8 cellular contexts compared by ENCODE assay signal in genomic region chr19:1248454-1249297, GRCh38. TPM values are rescaled to one million over a fixed set of nuclear protein-coding genes. Genes with fewer than 3 reads are reported as not detected.
DNase-seq lines count a peak whose midpoint lies in the region; ATAC-seq and TF ChIP-seq lines count a peak whose summit lies in the region.

Gene MIDN (plus strand): TSS chr19:1248583. CDS start chr19:1250297, 1,714 bp downstream.

- H3K9ac ChIP-seq in HUES64 (ENCODE audit: low read depth, low read length) (peak within 1 kb of the TSS; percentile 98), SK-N-MC (ENCODE audit: insufficient read length) (peak within 1 kb of the TSS; percentile 87), adipocyte (ENCODE audit: low read length) (peak within 1 kb of the TSS; percentile 89)

- H3K9me3 ChIP-seq in HUES64 (ENCODE audit: insufficient read depth, low read depth, low read length) = no peaks in the 10 kb centered on the region
- no peaks in the 10 kb centered on the region for H3K9me3 ChIP-seq in SK-N-MC (ENCODE audit: low read depth, low read length)
- H3K9me3 ChIP-seq in adipocyte (ENCODE audit: control insufficient read depth, low read length) = no peaks in the 10 kb centered on the region
- no peaks in the 10 kb centered on the region for H3K9me3 ChIP-seq in heart left ventricle
- no peaks in the 10 kb centered on the region for H3K9me3 ChIP-seq in aorta (ENCODE audit: control insufficient read depth, low read length)

- no peaks in the 10 kb centered on the region for H3K27me3 ChIP-seq in HUES64 (ENCODE audit: insufficient read depth, low read length)
- H3K27me3 ChIP-seq in adipocyte (replicated peaks; ENCODE audit: control insufficient read depth, insufficient read depth, low read length) = no peaks in the 10 kb centered on the region
- no peaks in the 10 kb centered on the region for H3K27me3 ChIP-seq in heart left ventricle
- H3K27me3 ChIP-seq in aorta (ENCODE audit: control insufficient read depth in 1 of 2, insufficient read depth in 2 of 2, low read length in 1 of 2) = peaks cover 0 to 2% of the 10 kb centered on the region in 2 donors

- H3K36me3 ChIP-seq in HUES64 (ENCODE audit: insufficient read depth, low read length) (peaks cover 21% of the 10 kb centered on the region), SK-N-MC (ENCODE audit: insufficient read depth, low read length) (peaks cover 20% of the 10 kb centered on the region), adipocyte (ENCODE audit: control insufficient read depth, insufficient read depth, low read length, severe bottlenecking) (peaks cover 6% of the 10 kb centered on the region), heart left ventricle (peaks cover 0 to 25% (median 15%) of the 10 kb centered on the region in 9 donors), aorta (ENCODE audit: control insufficient read depth in 1 of 2, insufficient read depth in 2 of 2, low read length in 1 of 2) (no peaks in the 10 kb centered on the region)

- peak; percentile 10 for ATAC-seq in GM21367 (IDR thresholded peaks at IDR 0.05; ENCODE audit: unreplicated experiment)
- peak; percentile 8 to 36 (median 23) for ATAC-seq in heart left ventricle
- peak; percentile 49 for ATAC-seq in aorta (ENCODE audit: low FRiP score)

- H3K4me3 ChIP-seq in HUES64 (ENCODE audit: low read length) (peak within 1 kb of the TSS; percentile 91), SK-N-MC (peak within 1 kb of the TSS; percentile 92), adipocyte (ENCODE audit: low read length) (peak within 1 kb of the TSS; percentile 81), heart left ventricle (peak within 1 kb of the TSS; percentile 43 to 97 (median 84)), aorta (ENCODE audit: low read length in 2 of 2) (peak within 1 kb of the TSS; percentile 45 to 84)

- WGBS in HUES64 = under 1% methylated on average over 102 of the region's 107 CpGs
- 0 to 2% (median 0%) methylated on average over 20 to 107 of the region's 107 CpGs for WGBS in heart left ventricle, 4 donors
- WGBS in aorta, 2 donors = 0 to 1% methylated on average over 90 to 107 of the region's 107 CpGs

- H3K27ac ChIP-seq in HUES64 (ENCODE audit: low read depth, low read length) (peak within 1 kb of the TSS; percentile 100), SK-N-MC (peak within 1 kb of the TSS; percentile 95), heart left ventricle (peak within 1 kb of the TSS; percentile 96 to 100 (median 100)), aorta (ENCODE audit: low read depth in 1 of 2, low read length in 2 of 2) (peak within 1 kb of the TSS; percentile 92 to 98)

- TF ChIP-seq POLR2A in heart left ventricle (IDR thresholded peaks at IDR 0.05) = peak; percentile 65 to 96

- intact Hi-C loops in heart left ventricle (cut with DNase I) = loop anchor here in 3 of 10 donors (1.0 to 10.0 kb wide), 3 partner anchors 18 to 324 kb away; partner anchors contain the start of genes ARID3A (in 1 of the 3) and CIRBP (in 1 of the 3)
- intact Hi-C loops in posterior vena cava (cut with DNase I) = no loop called here
- intact Hi-C loops in aorta (cut with DNase I) = loop anchor here in 1 of 2 donors (1.0 kb wide), 2 partner anchors 18 to 21 kb away; partner anchors contain the start of gene CIRBP

- H3K4me1 ChIP-seq in HUES64 (ENCODE audit: insufficient read depth, low read length) (no peaks in the 10 kb centered on the region; the same call in 1 of the 2 replicates), adipocyte (ENCODE audit: control insufficient read depth, insufficient read depth, low read length) (peaks cover 28% of the 10 kb centered on the region), heart left ventricle (peaks cover 13 to 75% (median 57%) of the 10 kb centered on the region in 12 donors), aorta (ENCODE audit: control insufficient read depth in 1 of 2, insufficient read depth in 2 of 2, low read length in 2 of 2) (no peaks in the 10 kb centered on the region)

- TF ChIP-seq CTCF in heart left ventricle (IDR thresholded peaks at IDR 0.05) = peak; percentile 56 to 95 (median 85)

- peak; percentile 65 for DNase-seq in DMS53 treated with DMSO at 0.1 percent for 48 hours (lab: John Stamatoyannopoulos, UW; ENCODE audit: unreplicated experiment)
- DNase-seq in SK-N-MC (ENCODE audit: low read depth, low spot score) = no peak
- DNase-seq in adipocyte (ENCODE audit: low read depth) = peak; percentile 92
- DNase-seq in heart left ventricle = peak; percentile 89 to 93 (median 91)
- peak; percentile 96 for DNase-seq in posterior vena cava (ENCODE audit: low spot score)
- DNase-seq in aorta = peak; percentile 91 to 95

RNA-seq across cellular contexts. Expression of gene MIDN, which starts in this region (rescaled TPM):
- 116 TPM for polyA plus RNA-seq in HUES64 (2013, experiment 1 of 2)
- 108 TPM for polyA plus RNA-seq in HUES64 (2013, experiment 2 of 2)
- total RNA-seq in heart left ventricle (100 to 1,000 TPM in 1 of 9 donors, 10 to 100 TPM in 8; 25.8 to 115 (median 60.5) TPM), posterior vena cava (10 to 100 TPM; 76.5 to 86.3 TPM), aorta (100 to 1,000 TPM; 112 to 121 TPM)
- polyA plus RNA-seq in heart left ventricle (10 to 100 TPM; 31.5 to 33.6 TPM), aorta (10 to 100 TPM; 11.8 to 27.4 TPM)
